In the genomic region with DNA sequence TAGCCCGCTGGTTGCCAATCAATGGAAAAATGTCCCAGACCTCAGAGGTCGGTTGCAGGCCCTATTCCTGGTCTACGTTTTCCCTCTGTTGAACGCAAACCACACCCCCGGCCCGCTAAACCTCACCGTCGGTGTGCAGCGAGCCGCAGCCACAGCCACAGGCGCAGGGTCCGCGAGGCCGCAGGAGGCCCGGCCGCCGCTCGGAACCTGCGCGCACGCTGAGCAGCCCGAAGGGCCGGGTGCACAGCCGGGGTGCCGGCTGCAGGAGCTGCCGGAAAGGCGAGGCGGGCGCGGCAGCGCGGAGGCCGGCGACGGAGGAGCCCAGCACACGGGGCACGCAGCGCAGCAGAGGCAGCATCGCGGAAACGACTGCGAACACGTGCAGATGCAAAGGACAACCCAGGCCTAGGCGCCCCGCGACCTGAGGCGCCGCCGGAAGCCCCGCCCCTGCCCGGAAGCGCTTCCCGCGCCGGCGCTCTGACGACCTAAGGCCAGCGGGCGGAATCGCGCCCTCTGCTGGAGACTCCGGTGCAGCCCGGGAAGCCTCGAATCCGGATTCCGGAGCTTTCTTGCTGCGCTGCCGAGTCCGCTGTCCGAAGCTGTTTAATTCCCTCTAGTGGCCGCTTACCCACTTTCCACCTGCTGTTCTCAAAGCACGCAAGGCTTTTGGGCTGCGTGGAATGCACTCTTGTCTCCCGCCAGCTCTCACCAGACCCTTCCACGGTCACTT, we compare ENCODE assay signal across 1 cellular context.
TF ChIP-seq lines count a peak whose summit lies in the region.

A gene with protein sequence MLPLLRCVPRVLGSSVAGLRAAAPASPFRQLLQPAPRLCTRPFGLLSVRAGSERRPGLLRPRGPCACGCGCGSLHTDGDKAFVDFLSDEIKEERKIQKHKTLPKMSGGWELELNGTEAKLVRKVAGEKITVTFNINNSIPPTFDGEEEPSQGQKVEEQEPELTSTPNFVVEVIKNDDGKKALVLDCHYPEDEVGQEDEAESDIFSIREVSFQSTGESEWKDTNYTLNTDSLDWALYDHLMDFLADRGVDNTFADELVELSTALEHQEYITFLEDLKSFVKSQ (minus strand): TSS at position 440 of the 730 bp plus-strand sequence. CDS start 82 bp downstream, at position 358.

TF ChIP-seq in HepG2, 621 proteins besides CTCF, POLR2A, EP300 and RAD21 (continued from another document and continues in another):
- TF ChIP-seq, protein P1, sequence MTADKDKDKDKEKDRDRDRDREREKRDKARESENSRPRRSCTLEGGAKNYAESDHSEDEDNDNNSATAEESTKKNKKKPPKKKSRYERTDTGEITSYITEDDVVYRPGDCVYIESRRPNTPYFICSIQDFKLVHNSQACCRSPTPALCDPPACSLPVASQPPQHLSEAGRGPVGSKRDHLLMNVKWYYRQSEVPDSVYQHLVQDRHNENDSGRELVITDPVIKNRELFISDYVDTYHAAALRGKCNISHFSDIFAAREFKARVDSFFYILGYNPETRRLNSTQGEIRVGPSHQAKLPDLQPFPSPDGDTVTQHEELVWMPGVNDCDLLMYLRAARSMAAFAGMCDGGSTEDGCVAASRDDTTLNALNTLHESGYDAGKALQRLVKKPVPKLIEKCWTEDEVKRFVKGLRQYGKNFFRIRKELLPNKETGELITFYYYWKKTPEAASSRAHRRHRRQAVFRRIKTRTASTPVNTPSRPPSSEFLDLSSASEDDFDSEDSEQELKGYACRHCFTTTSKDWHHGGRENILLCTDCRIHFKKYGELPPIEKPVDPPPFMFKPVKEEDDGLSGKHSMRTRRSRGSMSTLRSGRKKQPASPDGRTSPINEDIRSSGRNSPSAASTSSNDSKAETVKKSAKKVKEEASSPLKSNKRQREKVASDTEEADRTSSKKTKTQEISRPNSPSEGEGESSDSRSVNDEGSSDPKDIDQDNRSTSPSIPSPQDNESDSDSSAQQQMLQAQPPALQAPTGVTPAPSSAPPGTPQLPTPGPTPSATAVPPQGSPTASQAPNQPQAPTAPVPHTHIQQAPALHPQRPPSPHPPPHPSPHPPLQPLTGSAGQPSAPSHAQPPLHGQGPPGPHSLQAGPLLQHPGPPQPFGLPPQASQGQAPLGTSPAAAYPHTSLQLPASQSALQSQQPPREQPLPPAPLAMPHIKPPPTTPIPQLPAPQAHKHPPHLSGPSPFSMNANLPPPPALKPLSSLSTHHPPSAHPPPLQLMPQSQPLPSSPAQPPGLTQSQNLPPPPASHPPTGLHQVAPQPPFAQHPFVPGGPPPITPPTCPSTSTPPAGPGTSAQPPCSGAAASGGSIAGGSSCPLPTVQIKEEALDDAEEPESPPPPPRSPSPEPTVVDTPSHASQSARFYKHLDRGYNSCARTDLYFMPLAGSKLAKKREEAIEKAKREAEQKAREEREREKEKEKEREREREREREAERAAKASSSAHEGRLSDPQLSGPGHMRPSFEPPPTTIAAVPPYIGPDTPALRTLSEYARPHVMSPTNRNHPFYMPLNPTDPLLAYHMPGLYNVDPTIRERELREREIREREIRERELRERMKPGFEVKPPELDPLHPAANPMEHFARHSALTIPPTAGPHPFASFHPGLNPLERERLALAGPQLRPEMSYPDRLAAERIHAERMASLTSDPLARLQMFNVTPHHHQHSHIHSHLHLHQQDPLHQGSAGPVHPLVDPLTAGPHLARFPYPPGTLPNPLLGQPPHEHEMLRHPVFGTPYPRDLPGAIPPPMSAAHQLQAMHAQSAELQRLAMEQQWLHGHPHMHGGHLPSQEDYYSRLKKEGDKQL (CRISPR knock-in tag; IDR thresholded peaks at IDR 0.05; ENCODE audit: low read depth), result peak; percentile 20; the same call in 1 of the 2 replicates
- TF ChIP-seq ZFP41 (CRISPR knock-in tag; IDR thresholded peaks at IDR 0.05; ENCODE audit: borderline replicate concordance), result no peak
- TF ChIP-seq, protein P2, sequence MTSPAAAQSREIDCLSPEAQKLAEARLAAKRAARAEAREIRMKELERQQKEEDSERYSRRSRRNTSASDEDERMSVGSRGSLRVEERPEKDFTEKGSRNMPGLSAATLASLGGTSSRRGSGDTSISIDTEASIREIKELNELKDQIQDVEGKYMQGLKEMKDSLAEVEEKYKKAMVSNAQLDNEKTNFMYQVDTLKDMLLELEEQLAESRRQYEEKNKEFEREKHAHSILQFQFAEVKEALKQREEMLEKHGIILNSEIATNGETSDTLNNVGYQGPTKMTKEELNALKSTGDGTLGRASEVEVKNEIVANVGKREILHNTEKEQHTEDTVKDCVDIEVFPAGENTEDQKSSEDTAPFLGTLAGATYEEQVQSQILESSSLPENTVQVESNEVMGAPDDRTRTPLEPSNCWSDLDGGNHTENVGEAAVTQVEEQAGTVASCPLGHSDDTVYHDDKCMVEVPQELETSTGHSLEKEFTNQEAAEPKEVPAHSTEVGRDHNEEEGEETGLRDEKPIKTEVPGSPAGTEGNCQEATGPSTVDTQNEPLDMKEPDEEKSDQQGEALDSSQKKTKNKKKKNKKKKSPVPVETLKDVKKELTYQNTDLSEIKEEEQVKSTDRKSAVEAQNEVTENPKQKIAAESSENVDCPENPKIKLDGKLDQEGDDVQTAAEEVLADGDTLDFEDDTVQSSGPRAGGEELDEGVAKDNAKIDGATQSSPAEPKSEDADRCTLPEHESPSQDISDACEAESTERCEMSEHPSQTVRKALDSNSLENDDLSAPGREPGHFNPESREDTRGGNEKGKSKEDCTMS (CRISPR knock-in tag; conservative IDR thresholded peaks at IDR 0.05), result no peak
- TF ChIP-seq, protein P3, sequence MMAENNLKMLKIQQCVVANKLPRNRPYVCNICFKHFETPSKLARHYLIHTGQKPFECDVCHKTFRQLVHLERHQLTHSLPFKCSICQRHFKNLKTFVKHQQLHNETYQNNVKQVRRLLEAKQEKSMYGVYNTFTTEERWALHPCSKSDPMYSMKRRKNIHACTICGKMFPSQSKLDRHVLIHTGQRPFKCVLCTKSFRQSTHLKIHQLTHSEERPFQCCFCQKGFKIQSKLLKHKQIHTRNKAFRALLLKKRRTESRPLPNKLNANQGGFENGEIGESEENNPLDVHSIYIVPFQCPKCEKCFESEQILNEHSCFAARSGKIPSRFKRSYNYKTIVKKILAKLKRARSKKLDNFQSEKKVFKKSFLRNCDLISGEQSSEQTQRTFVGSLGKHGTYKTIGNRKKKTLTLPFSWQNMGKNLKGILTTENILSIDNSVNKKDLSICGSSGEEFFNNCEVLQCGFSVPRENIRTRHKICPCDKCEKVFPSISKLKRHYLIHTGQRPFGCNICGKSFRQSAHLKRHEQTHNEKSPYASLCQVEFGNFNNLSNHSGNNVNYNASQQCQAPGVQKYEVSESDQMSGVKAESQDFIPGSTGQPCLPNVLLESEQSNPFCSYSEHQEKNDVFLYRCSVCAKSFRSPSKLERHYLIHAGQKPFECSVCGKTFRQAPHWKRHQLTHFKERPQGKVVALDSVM (CRISPR knock-in tag; IDR thresholded peaks at IDR 0.05), result peak; percentile 82
- TF ChIP-seq KAT2B (IDR thresholded peaks at IDR 0.05; ENCODE audit: borderline replicate concordance, low read depth, low read length), result no peak
- 0 out of 2 replicates have a peak, but pooled peaks have one; percentile 60 for TF ChIP-seq ZNF367 (CRISPR knock-in tag; IDR thresholded peaks at IDR 0.05; ENCODE audit: borderline replicate concordance)
- TF ChIP-seq, protein P4, sequence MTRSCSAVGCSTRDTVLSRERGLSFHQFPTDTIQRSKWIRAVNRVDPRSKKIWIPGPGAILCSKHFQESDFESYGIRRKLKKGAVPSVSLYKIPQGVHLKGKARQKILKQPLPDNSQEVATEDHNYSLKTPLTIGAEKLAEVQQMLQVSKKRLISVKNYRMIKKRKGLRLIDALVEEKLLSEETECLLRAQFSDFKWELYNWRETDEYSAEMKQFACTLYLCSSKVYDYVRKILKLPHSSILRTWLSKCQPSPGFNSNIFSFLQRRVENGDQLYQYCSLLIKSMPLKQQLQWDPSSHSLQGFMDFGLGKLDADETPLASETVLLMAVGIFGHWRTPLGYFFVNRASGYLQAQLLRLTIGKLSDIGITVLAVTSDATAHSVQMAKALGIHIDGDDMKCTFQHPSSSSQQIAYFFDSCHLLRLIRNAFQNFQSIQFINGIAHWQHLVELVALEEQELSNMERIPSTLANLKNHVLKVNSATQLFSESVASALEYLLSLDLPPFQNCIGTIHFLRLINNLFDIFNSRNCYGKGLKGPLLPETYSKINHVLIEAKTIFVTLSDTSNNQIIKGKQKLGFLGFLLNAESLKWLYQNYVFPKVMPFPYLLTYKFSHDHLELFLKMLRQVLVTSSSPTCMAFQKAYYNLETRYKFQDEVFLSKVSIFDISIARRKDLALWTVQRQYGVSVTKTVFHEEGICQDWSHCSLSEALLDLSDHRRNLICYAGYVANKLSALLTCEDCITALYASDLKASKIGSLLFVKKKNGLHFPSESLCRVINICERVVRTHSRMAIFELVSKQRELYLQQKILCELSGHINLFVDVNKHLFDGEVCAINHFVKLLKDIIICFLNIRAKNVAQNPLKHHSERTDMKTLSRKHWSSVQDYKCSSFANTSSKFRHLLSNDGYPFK (CRISPR knock-in tag; IDR thresholded peaks at IDR 0.05; ENCODE audit: borderline replicate concordance), result peak; percentile 64; the same call in 1 of the 2 replicates
- peak; percentile 77; the same call in 1 of the 2 replicates for TF ChIP-seq SP140L (CRISPR knock-in tag; IDR thresholded peaks at IDR 0.05; ENCODE audit: borderline replicate concordance)
- no peak for TF ChIP-seq ZFP37 (CRISPR knock-in tag; IDR thresholded peaks at IDR 0.05; ENCODE audit: borderline replicate concordance)
- peak; percentile 80; the same call in 1 of the 2 replicates for TF ChIP-seq ZNF543 (CRISPR knock-in tag; IDR thresholded peaks at IDR 0.05)
- TF ChIP-seq, protein P5, sequence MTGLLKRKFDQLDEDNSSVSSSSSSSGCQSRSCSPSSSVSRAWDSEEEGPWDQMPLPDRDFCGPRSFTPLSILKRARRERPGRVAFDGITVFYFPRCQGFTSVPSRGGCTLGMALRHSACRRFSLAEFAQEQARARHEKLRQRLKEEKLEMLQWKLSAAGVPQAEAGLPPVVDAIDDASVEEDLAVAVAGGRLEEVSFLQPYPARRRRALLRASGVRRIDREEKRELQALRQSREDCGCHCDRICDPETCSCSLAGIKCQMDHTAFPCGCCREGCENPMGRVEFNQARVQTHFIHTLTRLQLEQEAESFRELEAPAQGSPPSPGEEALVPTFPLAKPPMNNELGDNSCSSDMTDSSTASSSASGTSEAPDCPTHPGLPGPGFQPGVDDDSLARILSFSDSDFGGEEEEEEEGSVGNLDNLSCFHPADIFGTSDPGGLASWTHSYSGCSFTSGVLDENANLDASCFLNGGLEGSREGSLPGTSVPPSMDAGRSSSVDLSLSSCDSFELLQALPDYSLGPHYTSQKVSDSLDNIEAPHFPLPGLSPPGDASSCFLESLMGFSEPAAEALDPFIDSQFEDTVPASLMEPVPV (CRISPR knock-in tag; IDR thresholded peaks at IDR 0.05), result no peak; the same call in 1 of the 2 replicates
- TF ChIP-seq, protein P6, sequence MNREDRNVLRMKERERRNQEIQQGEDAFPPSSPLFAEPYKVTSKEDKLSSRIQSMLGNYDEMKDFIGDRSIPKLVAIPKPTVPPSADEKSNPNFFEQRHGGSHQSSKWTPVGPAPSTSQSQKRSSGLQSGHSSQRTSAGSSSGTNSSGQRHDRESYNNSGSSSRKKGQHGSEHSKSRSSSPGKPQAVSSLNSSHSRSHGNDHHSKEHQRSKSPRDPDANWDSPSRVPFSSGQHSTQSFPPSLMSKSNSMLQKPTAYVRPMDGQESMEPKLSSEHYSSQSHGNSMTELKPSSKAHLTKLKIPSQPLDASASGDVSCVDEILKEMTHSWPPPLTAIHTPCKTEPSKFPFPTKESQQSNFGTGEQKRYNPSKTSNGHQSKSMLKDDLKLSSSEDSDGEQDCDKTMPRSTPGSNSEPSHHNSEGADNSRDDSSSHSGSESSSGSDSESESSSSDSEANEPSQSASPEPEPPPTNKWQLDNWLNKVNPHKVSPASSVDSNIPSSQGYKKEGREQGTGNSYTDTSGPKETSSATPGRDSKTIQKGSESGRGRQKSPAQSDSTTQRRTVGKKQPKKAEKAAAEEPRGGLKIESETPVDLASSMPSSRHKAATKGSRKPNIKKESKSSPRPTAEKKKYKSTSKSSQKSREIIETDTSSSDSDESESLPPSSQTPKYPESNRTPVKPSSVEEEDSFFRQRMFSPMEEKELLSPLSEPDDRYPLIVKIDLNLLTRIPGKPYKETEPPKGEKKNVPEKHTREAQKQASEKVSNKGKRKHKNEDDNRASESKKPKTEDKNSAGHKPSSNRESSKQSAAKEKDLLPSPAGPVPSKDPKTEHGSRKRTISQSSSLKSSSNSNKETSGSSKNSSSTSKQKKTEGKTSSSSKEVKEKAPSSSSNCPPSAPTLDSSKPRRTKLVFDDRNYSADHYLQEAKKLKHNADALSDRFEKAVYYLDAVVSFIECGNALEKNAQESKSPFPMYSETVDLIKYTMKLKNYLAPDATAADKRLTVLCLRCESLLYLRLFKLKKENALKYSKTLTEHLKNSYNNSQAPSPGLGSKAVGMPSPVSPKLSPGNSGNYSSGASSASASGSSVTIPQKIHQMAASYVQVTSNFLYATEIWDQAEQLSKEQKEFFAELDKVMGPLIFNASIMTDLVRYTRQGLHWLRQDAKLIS (CRISPR knock-in tag; IDR thresholded peaks at IDR 0.05), result no peak
- TF ChIP-seq, protein P7, sequence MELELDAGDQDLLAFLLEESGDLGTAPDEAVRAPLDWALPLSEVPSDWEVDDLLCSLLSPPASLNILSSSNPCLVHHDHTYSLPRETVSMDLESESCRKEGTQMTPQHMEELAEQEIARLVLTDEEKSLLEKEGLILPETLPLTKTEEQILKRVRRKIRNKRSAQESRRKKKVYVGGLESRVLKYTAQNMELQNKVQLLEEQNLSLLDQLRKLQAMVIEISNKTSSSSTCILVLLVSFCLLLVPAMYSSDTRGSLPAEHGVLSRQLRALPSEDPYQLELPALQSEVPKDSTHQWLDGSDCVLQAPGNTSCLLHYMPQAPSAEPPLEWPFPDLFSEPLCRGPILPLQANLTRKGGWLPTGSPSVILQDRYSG (CRISPR knock-in tag; IDR thresholded peaks at IDR 0.05), result peak; percentile 98
- TF ChIP-seq ZNF33A (CRISPR knock-in tag; IDR thresholded peaks at IDR 0.05; ENCODE audit: borderline replicate concordance), result no peak
- peak; percentile 57; the same call in 1 of the 2 replicates for TF ChIP-seq ZNF33B (CRISPR knock-in tag; IDR thresholded peaks at IDR 0.05)
- TF ChIP-seq, protein P8, sequence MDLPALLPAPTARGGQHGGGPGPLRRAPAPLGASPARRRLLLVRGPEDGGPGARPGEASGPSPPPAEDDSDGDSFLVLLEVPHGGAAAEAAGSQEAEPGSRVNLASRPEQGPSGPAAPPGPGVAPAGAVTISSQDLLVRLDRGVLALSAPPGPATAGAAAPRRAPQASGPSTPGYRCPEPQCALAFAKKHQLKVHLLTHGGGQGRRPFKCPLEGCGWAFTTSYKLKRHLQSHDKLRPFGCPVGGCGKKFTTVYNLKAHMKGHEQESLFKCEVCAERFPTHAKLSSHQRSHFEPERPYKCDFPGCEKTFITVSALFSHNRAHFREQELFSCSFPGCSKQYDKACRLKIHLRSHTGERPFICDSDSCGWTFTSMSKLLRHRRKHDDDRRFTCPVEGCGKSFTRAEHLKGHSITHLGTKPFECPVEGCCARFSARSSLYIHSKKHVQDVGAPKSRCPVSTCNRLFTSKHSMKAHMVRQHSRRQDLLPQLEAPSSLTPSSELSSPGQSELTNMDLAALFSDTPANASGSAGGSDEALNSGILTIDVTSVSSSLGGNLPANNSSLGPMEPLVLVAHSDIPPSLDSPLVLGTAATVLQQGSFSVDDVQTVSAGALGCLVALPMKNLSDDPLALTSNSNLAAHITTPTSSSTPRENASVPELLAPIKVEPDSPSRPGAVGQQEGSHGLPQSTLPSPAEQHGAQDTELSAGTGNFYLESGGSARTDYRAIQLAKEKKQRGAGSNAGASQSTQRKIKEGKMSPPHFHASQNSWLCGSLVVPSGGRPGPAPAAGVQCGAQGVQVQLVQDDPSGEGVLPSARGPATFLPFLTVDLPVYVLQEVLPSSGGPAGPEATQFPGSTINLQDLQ (CRISPR knock-in tag; IDR thresholded peaks at IDR 0.05), result no peak
- TF ChIP-seq RCOR2 (CRISPR knock-in tag; IDR thresholded peaks at IDR 0.05), result no peak
- no peak for TF ChIP-seq MIXL1 (CRISPR knock-in tag; IDR thresholded peaks at IDR 0.05)
- TF ChIP-seq ZNF510 (CRISPR knock-in tag; IDR thresholded peaks at IDR 0.05; ENCODE audit: low read depth), result peak; percentile 38; the same call in 1 of the 2 replicates
